26 cellular contexts compared by ENCODE assay signal in the genomic region with DNA sequence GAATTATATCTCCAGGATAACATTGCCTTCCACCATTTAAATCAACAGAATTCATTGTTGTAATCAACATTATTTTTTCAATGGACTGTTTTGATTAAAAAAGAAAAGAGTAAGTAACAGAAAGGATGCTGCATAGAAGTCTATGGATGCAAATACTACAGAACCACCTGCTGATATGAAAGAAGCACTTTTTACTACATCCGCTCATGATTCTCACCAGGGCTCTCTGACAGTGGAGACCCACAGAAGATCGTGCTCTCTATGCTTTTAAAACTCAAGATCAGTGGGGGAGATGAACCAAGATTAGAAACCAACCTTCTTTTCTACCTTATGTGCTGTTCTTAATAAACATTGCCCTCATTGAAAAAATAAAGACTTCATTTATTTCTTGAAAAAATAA. TPM values are rescaled to one million over a fixed set of nuclear protein-coding genes. Genes with fewer than 3 reads are reported as not detected.
DNase-seq lines count a peak whose midpoint lies in the region; ATAC-seq, FAIRE-seq and TF ChIP-seq lines count a peak whose summit lies in the region.
"Had no signal": no experiment of that assay in that cellular context is flagged by ENCODE, and none has a peak within 500 bp of the region (broad histone marks: within the 10 kb centered on the region; RNA-seq: fewer than 3 reads in every experiment).

No MANE protein-coding gene starts in this region.

- no peaks in the 10 kb centered on the region for H3K27me3 Mint-ChIP-seq in astrocyte (ENCODE audit: low read depth, unreplicated experiment)

- H3K4me3 Mint-ChIP-seq in astrocyte (ENCODE audit: unreplicated experiment) = no peak overlapping the region
- H3K4me3 Mint-ChIP-seq: B cell; CD4-positive, alpha-beta memory T cell; CD4-positive, CD25-positive, alpha-beta regulatory T cell; CD8-positive, alpha-beta memory T cell had no signal

- no peak overlapping the region for H2AFZ ChIP-seq in astrocyte (ENCODE audit: low read depth, low read length)

- H3K9me3 Mint-ChIP-seq in astrocyte (ENCODE audit: unreplicated experiment) = no peaks in the 10 kb centered on the region

- H3K27ac Mint-ChIP-seq in astrocyte (ENCODE audit: unreplicated experiment) = peak overlapping the region; percentile 12
- H3K27ac Mint-ChIP-seq: B cell; CD4-positive, alpha-beta memory T cell; CD8-positive, alpha-beta memory T cell had no signal

- ATAC-seq in GM18867 (IDR thresholded peaks at IDR 0.05; ENCODE audit: unreplicated experiment) (peak; percentile 56), gastrocnemius medialis (no peak), HG03469 (IDR thresholded peaks at IDR 0.05; ENCODE audit: unreplicated experiment) (no peak)
- ATAC-seq: A549, GM12878 had no signal

- H3K79me2 ChIP-seq in astrocyte (ENCODE audit: insufficient read depth, low read length) = peaks cover 19% of the 10 kb centered on the region

- no peak for FAIRE-seq in astrocyte (lab: Jason Lieb, UNC)
- FAIRE-seq: A549, GM12878, GM12892, GM18507, GM19239 had no signal

- peaks cover 3% of the 10 kb centered on the region for H4K20me1 ChIP-seq in astrocyte (ENCODE audit: insufficient read depth, low read length)
- H4K20me1 ChIP-seq: BLaER1 treated with 17β-estradiol and CSF1 and Interleukin-3, amounts not matched to agents 10 nM and 100 nM had no signal

- H3K27me3 ChIP-seq in astrocyte (ENCODE audit: insufficient read depth, low read length) (no peaks in the 10 kb centered on the region), gastrocnemius medialis (no peaks in the 10 kb centered on the region)
- H3K27me3 ChIP-seq: BLaER1 treated with 17β-estradiol and CSF1 and Interleukin-3, amounts not matched to agents 10 nM and 100 nM had no signal

- intact Hi-C loops in gastrocnemius medialis (cut with DNase I; ENCODE audit: low total_unique reads) = no loop called here

- peaks cover 50% of the 10 kb centered on the region for H3K4me1 Mint-ChIP-seq in astrocyte (ENCODE audit: low read depth, unreplicated experiment)
- H3K4me1 Mint-ChIP-seq: CD4-positive, alpha-beta memory T cell; CD4-positive, CD25-positive, alpha-beta regulatory T cell; CD8-positive, alpha-beta memory T cell had no signal

- no peaks in the 10 kb centered on the region for H3K36me3 ChIP-seq in astrocyte (ENCODE audit: insufficient read depth, low read length)
- H3K36me3 ChIP-seq in gastrocnemius medialis = no peaks in the 10 kb centered on the region

- H3K9me3 ChIP-seq in astrocyte (ENCODE audit: insufficient read depth, low read depth, low read length) = no peaks in the 10 kb centered on the region
- H3K9me3 ChIP-seq in gastrocnemius medialis = no peaks in the 10 kb centered on the region
- H3K9me3 ChIP-seq: A549 had no signal

- H3K4me1 ChIP-seq in astrocyte (ENCODE audit: insufficient read depth, low read length) (peaks cover 20% of the 10 kb centered on the region), gastrocnemius medialis (peaks cover 43 to 69% of the 10 kb centered on the region in 2 donors)

- H3K9ac ChIP-seq in astrocyte (ENCODE audit: low read length) = no peak overlapping the region
- H3K9ac ChIP-seq: BLaER1 treated with 17β-estradiol and CSF1 and Interleukin-3, amounts not matched to agents 10 nM and 100 nM had no signal

- H3K36me3 Mint-ChIP-seq in astrocyte (ENCODE audit: low read depth, unreplicated experiment) = peaks cover 7% of the 10 kb centered on the region
- H3K36me3 Mint-ChIP-seq: CD4-positive, alpha-beta memory T cell; CD4-positive, CD25-positive, alpha-beta regulatory T cell had no signal

- in situ Hi-C loops in gastrocnemius medialis (cut with MboI; ENCODE audit: low sequenced_read_pairs in 4 of 4) = loop anchor here in 1 of 4 donors (25.0 kb wide), 1 partner anchor 1143 kb away; no protein-coding TSS in a partner anchor

- no peak overlapping the region for H3K27ac ChIP-seq in astrocyte (ENCODE audit: low read depth, low read length)
- peak overlapping the region in 3 of 4 donors; percentile 39 to 68 (median 54) for H3K27ac ChIP-seq in gastrocnemius medialis
- H3K27ac ChIP-seq: 22Rv1; A549; BLaER1 treated with 17β-estradiol and CSF1 and Interleukin-3, amounts not matched to agents 10 nM and 100 nM; C4-2B had no signal

- DNase-seq in astrocyte (ENCODE audit: low read depth) = no peak
- no peak for DNase-seq in gastrocnemius medialis
- no peak for DNase-seq in NCI-H1436 treated with DMSO at 0.1 percent for 48 hours (lab: John Stamatoyannopoulos, UW)
- DNase-seq: AML-193; CD4-positive, alpha-beta memory T cell; CD4-positive, CD25-positive, alpha-beta regulatory T cell; CD8-positive, alpha-beta memory T cell; COR-L47; DMS 273 treated with DMSO at 0.1 percent for 48 hours; DMS153; DMS53; DMS79; DND-41; EL; GDM1 had no signal

- H3K4me2 ChIP-seq in astrocyte (ENCODE audit: low read length) = no peak overlapping the region
- H3K4me2 ChIP-seq: A549; BLaER1 treated with 17β-estradiol and CSF1 and Interleukin-3, amounts not matched to agents 10 nM and 100 nM had no signal

- TF ChIP-seq CTCF in astrocyte (IDR thresholded peaks at IDR 0.05; ENCODE audit: insufficient read depth, low read depth, low read length) (no peak), gastrocnemius medialis (IDR thresholded peaks at IDR 0.05 in 4 of 5, conservative IDR thresholded peaks at IDR 0.05 in 1 of 5) (no peak)

- H3K4me3 ChIP-seq in astrocyte (ENCODE audit: insufficient read depth, low read depth, low read length) = no peak overlapping the region
- no peak overlapping the region for H3K4me3 ChIP-seq in gastrocnemius medialis
- H3K4me3 ChIP-seq: A549; BLaER1 treated with 17β-estradiol and CSF1 and Interleukin-3, amounts not matched to agents 10 nM and 100 nM; GM12878 had no signal

- TF ChIP-seq POLR2A in gastrocnemius medialis (IDR thresholded peaks at IDR 0.05) = no peak

RNA-seq across cellular contexts. Expression of a gene that starts 24.4 kb away (rescaled TPM):
- 43.0 and 46.5 TPM in 2 replicates for total RNA-seq in astrocyte
- total RNA-seq in gastrocnemius medialis = 10 to 100 TPM; 22.2 to 47.7 (median 33.5) TPM
- total RNA-seq: GM12878 had no signal
